In the genomic region with DNA sequence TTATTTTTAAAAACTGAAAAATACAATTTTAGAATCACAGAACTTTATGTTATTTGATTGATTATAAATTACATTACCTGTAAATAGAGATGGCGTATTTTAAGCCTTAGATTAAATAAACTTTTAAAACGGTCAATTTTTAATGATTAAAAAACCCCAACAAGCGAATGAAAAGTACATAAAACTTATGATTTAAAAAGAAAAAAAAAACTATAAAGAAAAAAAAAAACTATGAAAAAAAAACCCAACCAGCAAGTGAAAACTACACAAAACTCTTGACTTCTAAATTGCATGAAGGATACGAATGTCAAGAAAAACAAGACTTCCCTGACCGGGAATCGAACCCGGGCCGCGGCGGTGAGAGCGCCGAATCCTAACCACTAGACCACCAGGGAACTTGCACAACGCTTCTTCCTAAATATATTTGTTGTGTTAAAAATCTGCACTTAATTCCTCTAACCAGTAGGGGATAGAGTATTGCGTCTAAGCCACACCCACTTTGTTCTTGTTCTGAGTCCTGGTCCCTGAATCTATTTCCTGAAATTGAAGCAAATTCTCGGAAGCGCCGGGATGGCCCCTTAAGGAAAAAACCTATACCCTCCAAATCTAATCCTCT, we compare ENCODE assay signal across 8 cellular contexts. TPM values are rescaled to one million over a fixed set of nuclear protein-coding genes. Genes with fewer than 3 reads are reported as not detected.
DNase-seq lines count a peak whose midpoint lies in the region; ATAC-seq and TF ChIP-seq lines count a peak whose summit lies in the region.

No MANE protein-coding gene starts in this region.

- H3K4me3 ChIP-seq in esophagus muscularis mucosa (peak overlapping the region; percentile 63 to 75 (median 68)), muscle layer of colon (ENCODE audit: low read depth in 1 of 2, low read length in 2 of 2) (peak overlapping the region; percentile 75 to 86)

- H3K36me3 ChIP-seq in esophagus muscularis mucosa: no peaks in the 10 kb centered on the region
- H3K36me3 ChIP-seq in muscle layer of colon (ENCODE audit: insufficient read depth, low read length): no peaks in the 10 kb centered on the region

- DNase-seq in DMS 273 (lab: John Stamatoyannopoulos, UW; ENCODE audit: unreplicated experiment): peak; percentile 97
- DNase-seq in HuH-7.5 (ENCODE audit: low spot score): peak; percentile 76
- DNase-seq in OCI-M1 (lab: John Stamatoyannopoulos, UW): peak; percentile 99
- DNase-seq in activated T-cell treated with anti-CD3 and anti-CD28 coated beads, Interleukin-2, amount 50 U/mL, for 1 hour: peak; percentile 89
- DNase-seq in esophagus muscularis mucosa (ENCODE audit: extremely low spot score): peak; percentile 96
- peak; percentile 95 for DNase-seq in stimulated activated CD8-positive, alpha-beta memory T cell treated with anti-CD3 and anti-CD28 coated beads, Interleukin-4, amount 100 ng/mL, for 48 hours

- TF ChIP-seq POLR2A in esophagus muscularis mucosa (IDR thresholded peaks at IDR 0.05; ENCODE audit: low read depth): no peak

- TF ChIP-seq CTCF in esophagus muscularis mucosa (IDR thresholded peaks at IDR 0.05): peak; percentile 20 to 36 (median 30)

- peak overlapping the region; percentile 77 for H3K9ac ChIP-seq in muscle layer of colon (ENCODE audit: low read length)

- TF ChIP-seq EP300 in esophagus muscularis mucosa (IDR thresholded peaks at IDR 0.05): no peak

- 12% methylated on average over 17 of the region's 17 CpGs for WGBS in esophagus muscularis mucosa

- no peaks in the 10 kb centered on the region for H3K9me3 ChIP-seq in esophagus muscularis mucosa
- H3K9me3 ChIP-seq in muscle layer of colon (ENCODE audit: low read length): no peaks in the 10 kb centered on the region

- no peaks in the 10 kb centered on the region for H3K27me3 ChIP-seq in esophagus muscularis mucosa
- no peaks in the 10 kb centered on the region for H3K27me3 ChIP-seq in muscle layer of colon (ENCODE audit: control insufficient read depth in 1 of 2, insufficient read depth in 2 of 2, low read length in 2 of 2)

- H3K4me1 ChIP-seq in esophagus muscularis mucosa (peaks cover 8 to 9% (median 8%) of the 10 kb centered on the region in 4 donors), muscle layer of colon (ENCODE audit: insufficient read depth, low read length) (peaks cover 6% of the 10 kb centered on the region)

- peak; percentile 81 for ATAC-seq in GM21529 (IDR thresholded peaks at IDR 0.05; ENCODE audit: unreplicated experiment)

- intact Hi-C loops in esophagus muscularis mucosa (cut with DNase I): no loop called here

- H3K27ac ChIP-seq in esophagus muscularis mucosa (replicated peaks in 1 of 4) (peak overlapping the region; percentile 89 to 94 (median 90)), muscle layer of colon (ENCODE audit: low read depth, low read length) (peak overlapping the region; percentile 74)

RNA-seq across cellular contexts. Expression of a gene that starts 10.7 kb away (rescaled TPM):
- 10 to 100 TPM; 15.4 to 29.0 (median 19.9) TPM for total RNA-seq in esophagus muscularis mucosa

RNA-seq across cellular contexts. Expression of a gene that starts 30.6 kb away (rescaled TPM):
- 1 to 10 TPM; 1.7 to 3.1 (median 2.3) TPM for total RNA-seq in esophagus muscularis mucosa

Comparison
In these comparisons a context has a peak if more than half of its experiments do, and no peak if none do; other contexts are left out.
1. Peak in every context shown above with its lines: DNase-seq, ATAC-seq, H3K4me3 ChIP-seq and H3K27ac ChIP-seq.